Comparison of ENCODE assay signal across 8 cellular contexts in genomic region chr6:87155272-87155919, GRCh38. TPM values are rescaled to one million over a fixed set of nuclear protein-coding genes. Genes with fewer than 3 reads are reported as not detected.
DNase-seq lines count a peak whose midpoint lies in the region; ATAC-seq, FAIRE-seq and TF ChIP-seq lines count a peak whose summit lies in the region.

Gene ZNF292 (plus strand): TSS chr6:87155565. CDS start chr6:87155592, 27 bp downstream.

- no peaks in the 10 kb centered on the region for H3K9me3 Mint-ChIP-seq in T-helper 1 cell treated with Interleukin-12 subunit alpha and Interleukin-12 subunit beta and Interleukin-4 antibody, amounts not matched to agents 30 μg/mL and 1 μg/mL, for 36 hours

- H3K4me1 ChIP-seq in left ventricle myocardium inferior, result peaks cover 88% of the 10 kb centered on the region
- H3K4me1 ChIP-seq in prostate gland (replicated peaks), result peaks cover 6% of the 10 kb centered on the region
- H3K4me1 ChIP-seq in urinary bladder (ENCODE audit: insufficient read depth), result no peaks in the 10 kb centered on the region

- peak within 1 kb of the TSS; percentile 100 for H3K27ac Mint-ChIP-seq in T-helper 1 cell treated with Interleukin-12 subunit alpha and Interleukin-12 subunit beta and Interleukin-4 antibody, amounts not matched to agents 30 μg/mL and 1 μg/mL, for 36 hours

- TF ChIP-seq CTCF in left ventricle myocardium inferior (IDR thresholded peaks at IDR 0.05; ENCODE audit: borderline replicate concordance), result peak; percentile 6
- peak in 1 of 4 experiments; percentile 24 for TF ChIP-seq CTCF in prostate gland (IDR thresholded peaks at IDR 0.05)

- intact Hi-C loops in left ventricle myocardium inferior (cut with micrococcal nuclease), result loop anchor here (10.0 kb wide), 1 partner anchor 59 kb away; no protein-coding TSS in a partner anchor
- intact Hi-C loops in prostate gland (cut with DNase I), result loop anchor here (5.0 to 10.0 kb wide), 2 partner anchors 82 to 549 kb away; partner anchors contain the start of gene AKIRIN2

- DNase-seq in GM12892 (ENCODE audit: insufficient read length), result peak; percentile 81
- DNase-seq in NCI-H146 treated with DMSO at 0.1 percent for 48 hours (lab: John Stamatoyannopoulos, UW; ENCODE audit: unreplicated experiment), result peak; percentile 96
- peak; percentile 99 for DNase-seq in amniotic stem cell (lab: John Stamatoyannopoulos, UW)
- DNase-seq in left ventricle myocardium inferior, result peak; percentile 95
- DNase-seq in prostate gland (ENCODE audit: low spot score), result peak; percentile 96

- peak; percentile 98 for FAIRE-seq in GM12892 (lab: Jason Lieb, UNC)

- peaks cover 3% of the 10 kb centered on the region for H3K27me3 Mint-ChIP-seq in T-helper 1 cell treated with Interleukin-12 subunit alpha and Interleukin-12 subunit beta and Interleukin-4 antibody, amounts not matched to agents 30 μg/mL and 1 μg/mL, for 36 hours (ENCODE audit: low read depth)

- H3K36me3 ChIP-seq in left ventricle myocardium inferior (no peaks in the 10 kb centered on the region), prostate gland (no peaks in the 10 kb centered on the region), urinary bladder (ENCODE audit: insufficient read depth) (no peaks in the 10 kb centered on the region)

- peaks cover 48% of the 10 kb centered on the region for H3K4me1 Mint-ChIP-seq in T-helper 1 cell treated with Interleukin-12 subunit alpha and Interleukin-12 subunit beta and Interleukin-4 antibody, amounts not matched to agents 30 μg/mL and 1 μg/mL, for 36 hours (ENCODE audit: low read depth)

- TF ChIP-seq POLR2A in GM12892 (IDR thresholded peaks at IDR 0.05; ENCODE audit: low read depth, low read length), result no peak; the same call in 1 of the 2 replicates
- peak; percentile 84 for TF ChIP-seq POLR2A in prostate gland (IDR thresholded peaks at IDR 0.05)

- peaks cover 26% of the 10 kb centered on the region for H3K36me3 Mint-ChIP-seq in T-helper 1 cell treated with Interleukin-12 subunit alpha and Interleukin-12 subunit beta and Interleukin-4 antibody, amounts not matched to agents 30 μg/mL and 1 μg/mL, for 36 hours (ENCODE audit: low read depth)

- ATAC-seq in HG02870 (IDR thresholded peaks at IDR 0.05; ENCODE audit: unreplicated experiment), result peak; percentile 62

- no peaks in the 10 kb centered on the region for H3K9me3 ChIP-seq in left ventricle myocardium inferior (replicated peaks)
- no peaks in the 10 kb centered on the region for H3K9me3 ChIP-seq in prostate gland

- peak within 1 kb of the TSS; percentile 97 for H3K4me3 Mint-ChIP-seq in T-helper 1 cell treated with Interleukin-12 subunit alpha and Interleukin-12 subunit beta and Interleukin-4 antibody, amounts not matched to agents 30 μg/mL and 1 μg/mL, for 36 hours

- WGBS in prostate gland, result under 1% methylated on average over 62 of the region's 69 CpGs
- WGBS in urinary bladder, result under 1% methylated on average over 69 of the region's 69 CpGs

- H3K4me3 ChIP-seq in left ventricle myocardium inferior (peak within 1 kb of the TSS; percentile 82), prostate gland (peak within 1 kb of the TSS; percentile 86 to 98), urinary bladder (ENCODE audit: low read depth, low read length) (peak within 1 kb of the TSS; percentile 75)

- H3K27me3 ChIP-seq in left ventricle myocardium inferior (ENCODE audit: low read depth) (no peaks in the 10 kb centered on the region), prostate gland (replicated peaks; ENCODE audit: insufficient read depth) (no peaks in the 10 kb centered on the region)

- H3K27ac ChIP-seq in left ventricle myocardium inferior (replicated peaks), result peak within 1 kb of the TSS; percentile 95
- peak within 1 kb of the TSS; percentile 95 to 96 for H3K27ac ChIP-seq in prostate gland
- H3K27ac ChIP-seq in urinary bladder (ENCODE audit: low read depth), result peak within 1 kb of the TSS; percentile 95

RNA-seq across cellular contexts. Expression of gene ZNF292, which starts in this region (rescaled TPM):
- 32.4 TPM for polyA plus RNA-seq in GM12892 (2012; ENCODE audit: missing spikeins)
- 28.2 TPM for total RNA-seq in left ventricle myocardium inferior
- total RNA-seq in prostate gland, result 10 to 100 TPM; 28.0 to 49.0 TPM
- total RNA-seq in urinary bladder, result 138 TPM
- polyA plus RNA-seq in urinary bladder, result 8.5 TPM

Comparison
In these comparisons a context has a peak if more than half of its experiments do, and no peak if none do; other contexts are left out.
1. Peak in every context shown above with its lines: DNase-seq, ATAC-seq, H3K4me3 ChIP-seq and H3K27ac ChIP-seq.